ENCODE assay signal across 23 cellular contexts in genomic region chr5:123945548-123945947, GRCh38.
A peak's percentile ranks its signal among the peaks of the same experiment; 100 is the strongest.
DNase-seq lines count a peak whose midpoint lies in the region; ATAC-seq, FAIRE-seq and TF ChIP-seq lines count a peak whose summit lies in the region.
"Had no signal": no experiment of that assay in that cellular context is flagged by ENCODE, and none has a peak within 500 bp of the region (broad histone marks: within the 10 kb centered on the region; RNA-seq: fewer than 3 reads in every experiment).

No MANE protein-coding gene starts in this region.

- intact Hi-C loops in Panc1 (cut with micrococcal nuclease; ENCODE audit: unreplicated experiment), result no loop called here
- intact Hi-C loops in activated T-helper 2 cell treated with anti-CD3 and anti-CD28 coated beads, Interferon-gamma antibody, Interleukin-2, Interleukin-4, amounts not matched to agents 10 μg/mL and 5 μg/mL and 100 μg/mL, durations not matched to agents 14 hours and 24 hours and 36 hours (cut with micrococcal nuclease), result no loop called here

- no peaks in the 10 kb centered on the region for H3K36me3 Mint-ChIP-seq in activated T-helper 2 cell treated with anti-CD3 and anti-CD28 coated beads, Interferon-gamma antibody, Interleukin-2, Interleukin-4, amounts not matched to agents 10 μg/mL and 5 μg/mL and 100 μg/mL, durations not matched to agents 14 hours and 24 hours and 36 hours (ENCODE audit: low read depth)
- H3K36me3 Mint-ChIP-seq: CD4-positive, CD25-positive, alpha-beta regulatory T cell; CD8-positive, alpha-beta T cell had no signal

- no peaks in the 10 kb centered on the region for H3K36me3 ChIP-seq in Panc1 (ENCODE audit: control insufficient read depth, insufficient read depth, low read length)
- H3K36me3 ChIP-seq: BLaER1, HAP-1 had no signal

- CTCF ChIA-PET in Panc1 (lab: Charles Lee), result no interaction called here

- H3K27ac ChIP-seq in Panc1 (ENCODE audit: low read length), result peak overlapping the region; percentile 23; the same call in 1 of the 2 replicates
- H3K27ac ChIP-seq: 22Rv1, BLaER1, C4-2B had no signal

- ATAC-seq in Panc1 (no peak), GM18870 (IDR thresholded peaks at IDR 0.05; ENCODE audit: unreplicated experiment) (no peak), GM18858 (IDR thresholded peaks at IDR 0.05; ENCODE audit: unreplicated experiment) (no peak)
- ATAC-seq: CD8-positive, alpha-beta T cell; GM12878 had no signal

- H3K4me3 ChIP-seq in Panc1 (ENCODE audit: low read depth in 2 of 2, low read length in 2 of 2), result no peak overlapping the region
- H3K4me3 ChIP-seq: BLaER1, GM12878, HAP-1 had no signal

- H3K4me1 ChIP-seq in Panc1 (ENCODE audit: control insufficient read depth, insufficient read depth, low read length), result no peaks in the 10 kb centered on the region
- H3K4me1 ChIP-seq: BLaER1 had no signal

- H3K4me3 Mint-ChIP-seq in activated T-helper 2 cell treated with anti-CD3 and anti-CD28 coated beads, Interferon-gamma antibody, Interleukin-2, Interleukin-4, amounts not matched to agents 10 μg/mL and 5 μg/mL and 100 μg/mL, durations not matched to agents 14 hours and 24 hours and 36 hours (ENCODE audit: low read depth), result no peak overlapping the region
- H3K4me3 Mint-ChIP-seq: B cell; CD4-positive, CD25-positive, alpha-beta regulatory T cell; CD8-positive, alpha-beta T cell had no signal

- H3K9me3 Mint-ChIP-seq in activated T-helper 2 cell treated with anti-CD3 and anti-CD28 coated beads, Interferon-gamma antibody, Interleukin-2, Interleukin-4, amounts not matched to agents 10 μg/mL and 5 μg/mL and 100 μg/mL, durations not matched to agents 14 hours and 24 hours and 36 hours, result peaks cover 8% of the 10 kb centered on the region

- POLR2A ChIA-PET in Panc1 (lab: Charles Lee), result interaction anchor here (0.6 kb wide), 1 partner anchor 710 kb away, joined by 3 read pairs; no protein-coding TSS in a partner anchor

- peak; percentile 35 for FAIRE-seq in D721Med (lab: Jason Lieb, UNC)
- FAIRE-seq: GM12878, H54 had no signal

- H3K27me3 ChIP-seq in Panc1 (ENCODE audit: control insufficient read depth, insufficient read depth, low read length), result no peaks in the 10 kb centered on the region
- H3K27me3 ChIP-seq: BLaER1 had no signal

- in situ Hi-C loops in Panc1 (cut with HindIII; ENCODE audit: low pct_unique_long_range_greater_than_20kb, low sequenced_read_pairs), result no loop called here

- BruUV-seq in Panc1 (replicated peaks; lab: Mats Ljungman, UMichigan), result no TSS peak

- TF ChIP-seq CTCF in D721Med (IDR thresholded peaks at IDR 0.05; ENCODE audit: insufficient read depth, missing control alignments), result no peak
- TF ChIP-seq CTCF in Panc1 (IDR thresholded peaks at IDR 0.05), result no peak

- DNase-seq in D721Med (ENCODE audit: insufficient read length, low spot score) (no peak), LHCN-M2 (ENCODE audit: low read depth) (peak; percentile 13), Panc1 (ENCODE audit: low read depth, low spot score) (no peak), myocyte (ENCODE audit: low read depth) (peak; percentile 19), NCI-H1694 (lab: John Stamatoyannopoulos, UW) (no peak)
- no peak for DNase-seq in activated T-helper 2 cell treated with anti-CD3 and anti-CD28 coated beads, Interferon-gamma antibody, Interleukin-2, Interleukin-4, amounts not matched to agents 10 μg/mL and 5 μg/mL and 100 μg/mL, durations not matched to agents 14 hours and 24 hours and 36 hours (ENCODE audit: low spot score)
- DNase-seq: Caco-2; CD4-positive, CD25-positive, alpha-beta regulatory T cell; CD8-positive, alpha-beta T cell; DMS 273 treated with DMSO at 0.1 percent for 48 hours; DMS79; EL; GDM1; GOT3 had no signal

- H3K27ac Mint-ChIP-seq in activated T-helper 2 cell treated with anti-CD3 and anti-CD28 coated beads, Interferon-gamma antibody, Interleukin-2, Interleukin-4, amounts not matched to agents 10 μg/mL and 5 μg/mL and 100 μg/mL, durations not matched to agents 14 hours and 24 hours and 36 hours, result no peak overlapping the region
- H3K27ac Mint-ChIP-seq: B cell; CD4-positive, CD25-positive, alpha-beta regulatory T cell; CD8-positive, alpha-beta T cell had no signal

- H3K9me3 ChIP-seq in Panc1 (ENCODE audit: control insufficient read depth, insufficient read depth, low read depth, low read length), result no peaks in the 10 kb centered on the region
- H3K9me3 ChIP-seq: HAP-1 had no signal

- no peaks in the 10 kb centered on the region for H3K27me3 Mint-ChIP-seq in activated T-helper 2 cell treated with anti-CD3 and anti-CD28 coated beads, Interferon-gamma antibody, Interleukin-2, Interleukin-4, amounts not matched to agents 10 μg/mL and 5 μg/mL and 100 μg/mL, durations not matched to agents 14 hours and 24 hours and 36 hours (ENCODE audit: low read depth)
- H3K27me3 Mint-ChIP-seq: B cell; CD4-positive, CD25-positive, alpha-beta regulatory T cell had no signal

- no peaks in the 10 kb centered on the region for H3K4me1 Mint-ChIP-seq in activated T-helper 2 cell treated with anti-CD3 and anti-CD28 coated beads, Interferon-gamma antibody, Interleukin-2, Interleukin-4, amounts not matched to agents 10 μg/mL and 5 μg/mL and 100 μg/mL, durations not matched to agents 14 hours and 24 hours and 36 hours (ENCODE audit: low read depth)
- H3K4me1 Mint-ChIP-seq: B cell; CD4-positive, CD25-positive, alpha-beta regulatory T cell had no signal

Comparison
In these comparisons a context has a peak if more than half of its experiments do, and no peak if none do; other contexts are left out.
1. DNase-seq: peak in LHCN-M2 (single experiment) and myocyte (single experiment); none in D721Med (single experiment), Panc1 (single experiment), NCI-H1694 (single experiment) and activated T-helper 2 cell treated with anti-CD3 and anti-CD28 coated beads, Interferon-gamma antibody, Interleukin-2, Interleukin-4, amounts not matched to agents 10 μg/mL and 5 μg/mL and 100 μg/mL, durations not matched to agents 14 hours and 24 hours and 36 hours (single experiment).